Comparison of ENCODE assay signal across 12 cellular contexts in genomic region chr1:158045639-158046038, GRCh38. TPM values are rescaled to one million over a fixed set of nuclear protein-coding genes. Genes with fewer than 3 reads are reported as not detected.
DNase-seq lines count a peak whose midpoint lies in the region; ATAC-seq, FAIRE-seq and TF ChIP-seq lines count a peak whose summit lies in the region.
"Had no signal": no experiment of that assay in that cellular context is flagged by ENCODE, and none has a peak within 500 bp of the region (broad histone marks: within the 10 kb centered on the region; RNA-seq: fewer than 3 reads in every experiment).

No MANE protein-coding gene starts in this region.

- H3K18ac ChIP-seq in H1 (ENCODE audit: extremely low read depth, low read length): no peak overlapping the region

- no peak overlapping the region for H3K14ac ChIP-seq in H1 (ENCODE audit: insufficient read length)

- H3K36me3 ChIP-seq in A673 (ENCODE audit: insufficient read depth, low read length, poor library complexity, severe bottlenecking) (peaks cover 12% of the 10 kb centered on the region), H1 (ENCODE audit: control insufficient read depth in 2 of 4, insufficient read depth in 4 of 4, low read length in 3 of 4) (no peaks in the 10 kb centered on the region; a peak in 1 of 8 replicates), esophagus muscularis mucosa (no peaks in the 10 kb centered on the region)
- H3K36me3 ChIP-seq: BE2C had no signal

- H4K8ac ChIP-seq in H1 (ENCODE audit: extremely low read depth, insufficient read depth, low read length): no peak overlapping the region

- H3K9ac ChIP-seq in H1 (replicated peaks in 1 of 4; ENCODE audit: extremely low read depth in 1 of 4, low read depth in 3 of 4, low read length in 3 of 4): no peak overlapping the region

- peak; percentile 84 for FAIRE-seq in H1 (lab: Jason Lieb, UNC)

- no peak overlapping the region for H4K91ac ChIP-seq in H1 (replicated peaks; ENCODE audit: insufficient read length, low read length)

- no peak for TF ChIP-seq CTCF in A673 (conservative IDR thresholded peaks at IDR 0.05; ENCODE audit: low read depth, low read length)
- TF ChIP-seq CTCF in H1 (IDR thresholded peaks at IDR 0.05; ENCODE audit: control extremely low read depth in 1 of 3, insufficient read depth in 1 of 3, low read depth in 1 of 3, low read length in 3 of 3): no peak
- no peak for TF ChIP-seq CTCF in esophagus muscularis mucosa (IDR thresholded peaks at IDR 0.05)

- H3K4me1 ChIP-seq in A673 (ENCODE audit: insufficient read depth, low read length, poor library complexity, severe bottlenecking) (peaks cover 49% of the 10 kb centered on the region), H1 (replicated peaks in 1 of 4; ENCODE audit: control insufficient read depth in 3 of 4, insufficient read depth in 4 of 4, low read length in 3 of 4) (peaks cover 2 to 19% (median 12%) of the 10 kb centered on the region in 4 experiments), esophagus muscularis mucosa (peaks cover 10 to 82% (median 76%) of the 10 kb centered on the region in 4 donors)
- H3K4me1 ChIP-seq: BE2C had no signal

- intact Hi-C loops in A673 (cut with micrococcal nuclease; ENCODE audit: unreplicated experiment): no loop called here
- intact Hi-C loops in esophagus muscularis mucosa (cut with DNase I): no loop called here

- no peak overlapping the region for H4K5ac ChIP-seq in H1 (ENCODE audit: insufficient read length, low read depth, low read length)

- H3K27me3 ChIP-seq in A673 (replicated peaks; ENCODE audit: insufficient read depth, low read depth, low read length, poor library complexity): no peaks in the 10 kb centered on the region
- H3K27me3 ChIP-seq in H1 (replicated peaks in 1 of 4; ENCODE audit: control insufficient read depth in 3 of 4, extremely low read depth in 1 of 4, insufficient read depth in 3 of 4, low read length in 3 of 4): no peaks in the 10 kb centered on the region
- H3K27me3 ChIP-seq in esophagus muscularis mucosa: no peaks in the 10 kb centered on the region
- H3K27me3 ChIP-seq: BE2C had no signal

- POLR2A ChIA-PET in A673 (lab: Charles Lee; ENCODE audit: low non-redundant PET): no interaction called here
- POLR2A ChIA-PET in H1 (lab: Charles Lee; ENCODE audit: partially characterized antibody): interaction anchor here (0.6 to 1.5 kb wide), 4 partner anchors 8 to 18 kb away, joined by 3 to 8 read pairs (median 4); no protein-coding TSS in a partner anchor

- no peak overlapping the region for H2BK5ac ChIP-seq in H1 (ENCODE audit: low read depth, low read length)

- H3K23me2 ChIP-seq in H1 (ENCODE audit: low read depth, low read length): no peaks in the 10 kb centered on the region; the same call in 1 of the 2 replicates

- TF ChIP-seq POLR2A in H1 (IDR thresholded peaks at IDR 0.05; ENCODE audit: control extremely low read depth in 1 of 2, low read depth in 2 of 2, low read length in 2 of 2): no peak
- TF ChIP-seq POLR2A in esophagus muscularis mucosa (IDR thresholded peaks at IDR 0.05; ENCODE audit: low read depth): no peak

- peak overlapping the region; percentile 67; the same call in 1 of the 2 replicates for H2AK5ac ChIP-seq in H1 (ENCODE audit: low read depth, low read length)

- H3K4me3 ChIP-seq in A673 (ENCODE audit: low read depth, low read length, poor library complexity, severe bottlenecking) (no peak overlapping the region), H1 (ENCODE audit: extremely low read depth in 1 of 4, insufficient read depth in 2 of 4, low read depth in 3 of 4, low read length in 4 of 4) (no peak overlapping the region; a peak in 1 of 8 replicates), esophagus muscularis mucosa (no peak overlapping the region)

- no peak overlapping the region for H2BK15ac ChIP-seq in H1 (ENCODE audit: low read length)

- H3K4ac ChIP-seq in H1 (replicated peaks; ENCODE audit: insufficient read length, low read depth, low read length): no peak overlapping the region

- peaks cover 9% of the 10 kb centered on the region for H3K79me1 ChIP-seq in H1 (ENCODE audit: low read depth, low read length)

- H3K56ac ChIP-seq in H1 (replicated peaks; ENCODE audit: insufficient read length, low read depth, low read length): no peak overlapping the region

- no peak overlapping the region for H2BK20ac ChIP-seq in H1 (ENCODE audit: low read length)

- no peak overlapping the region for H2AFZ ChIP-seq in H1 (ENCODE audit: low read length)

- peak overlapping the region; percentile 22 for H3K27ac ChIP-seq in A673 (ENCODE audit: low read depth, low read length, poor library complexity, severe bottlenecking)
- no peak overlapping the region for H3K27ac ChIP-seq in H1 (ENCODE audit: low read depth, low read length)
- H3K27ac ChIP-seq in esophagus muscularis mucosa (replicated peaks in 1 of 4): no peak overlapping the region

- no peak overlapping the region for H2BK120ac ChIP-seq in H1 (replicated peaks; ENCODE audit: low read depth, low read length)

- no peak for TF ChIP-seq RAD21 in H1 (IDR thresholded peaks at IDR 0.05 in 1 of 2, conservative IDR thresholded peaks at IDR 0.05 in 1 of 2; ENCODE audit: low read depth in 2 of 2, low read length in 2 of 2)

- peaks cover 2 to 3% of the 10 kb centered on the region in 2 experiments for H4K20me1 ChIP-seq in H1 (replicated peaks in 1 of 2; ENCODE audit: control insufficient read depth in 1 of 2, insufficient read depth in 2 of 2, low read length in 2 of 2)

- ATAC-seq in left lobe of liver (peak; percentile 15), HG02981 (IDR thresholded peaks at IDR 0.05; ENCODE audit: unreplicated experiment) (no peak), GM19452 (IDR thresholded peaks at IDR 0.05; ENCODE audit: unreplicated experiment) (no peak)
- ATAC-seq: stimulated activated naive CD8-positive, alpha-beta T cell treated with anti-CD3 and anti-CD28 coated beads, Interleukin-15, amount 100 ng/mL, for 72 hours had no signal

- 0 out of 4 replicates have a peak overlapping the region, but pooled peaks of 1 of the 2 experiments have one; percentile 10 for H3K4me2 ChIP-seq in H1 (ENCODE audit: insufficient read depth in 1 of 2, low read depth in 2 of 2, low read length in 2 of 2)

- H3K9me3 ChIP-seq in A673 (ENCODE audit: low read depth, low read length, poor library complexity, severe bottlenecking) (no peaks in the 10 kb centered on the region), H1 (ENCODE audit: insufficient read depth in 2 of 2, low read depth in 1 of 2, low read length in 1 of 2) (no peaks in the 10 kb centered on the region), esophagus muscularis mucosa (no peaks in the 10 kb centered on the region)
- H3K9me3 ChIP-seq: BE2C had no signal

- DNase-seq in A673 (ENCODE audit: low spot score): peak; percentile 76
- peak; percentile 29 for DNase-seq in HT1080 (ENCODE audit: low read depth)
- DNase-seq in H1 (ENCODE audit: low read depth in 1 of 2, low spot score in 2 of 2): peak in 1 of 2 experiments; percentile 17
- DNase-seq in left lobe of liver (ENCODE audit: low spot score): no peak
- no peak for DNase-seq in esophagus muscularis mucosa (ENCODE audit: extremely low spot score)
- DNase-seq in NOMO-1 (lab: John Stamatoyannopoulos, UW; ENCODE audit: unreplicated experiment in 2 of 2): no peak
- DNase-seq: BE2C; NCI-H526 treated with DMSO at 0.1 percent for 48 hours; stimulated activated naive CD8-positive, alpha-beta T cell treated with anti-CD3 and anti-CD28 coated beads, Interleukin-15, amount 100 ng/mL, for 72 hours had no signal

- TF ChIP-seq EP300 in H1 (IDR thresholded peaks at IDR 0.05; ENCODE audit: borderline replicate concordance in 1 of 2, low read depth in 2 of 2, low read length in 2 of 2): no peak
- TF ChIP-seq EP300 in esophagus muscularis mucosa (IDR thresholded peaks at IDR 0.05): no peak

- no peak overlapping the region; the same call in 1 of the 2 replicates for H2BK12ac ChIP-seq in H1 (ENCODE audit: low read depth, low read length)

- H3K23ac ChIP-seq in H1 (ENCODE audit: insufficient read length): no peak overlapping the region

- H3K79me2 ChIP-seq in H1 (ENCODE audit: control insufficient read depth in 1 of 2, insufficient read depth in 2 of 2, low read length in 2 of 2): peaks cover 0 to 44% of the 10 kb centered on the region in 2 experiments; a peak in 1 of 4 replicates

- CTCF ChIA-PET in A673 (lab: Charles Lee): no interaction called here
- CTCF ChIA-PET in H1 (lab: Charles Lee; ENCODE audit: partially characterized antibody): interaction anchor here (0.8 to 49.0 kb wide), 11 partner anchors 9 to 82 kb away, joined by 3 to 1615 read pairs (median 7); partner anchors contain the start of gene KIRREL1

- BruUV-seq in A673 (replicated peaks; lab: Mats Ljungman, UMichigan): no TSS peak

- WGBS in H1 (ENCODE audit: extremely low coverage in 1 of 2, insufficient coverage in 1 of 2, insufficient read length in 1 of 2, insufficient replicate concordance in 2 of 2, low coverage in 1 of 2, low lambda C conversion rate in 2 of 2, missing lambda C conversion rate in 1 of 2), 2 experiments: 38% methylated on average over 2 of the region's 2 CpGs; no CpG with 5 or more reads in 1 of the 2 experiments
- WGBS in esophagus muscularis mucosa: 17% methylated on average over 2 of the region's 2 CpGs

TF ChIP-seq in H1, 55 proteins besides CTCF, POLR2A, EP300 and RAD21 (continues in another document):
- TF ChIP-seq, protein P1, sequence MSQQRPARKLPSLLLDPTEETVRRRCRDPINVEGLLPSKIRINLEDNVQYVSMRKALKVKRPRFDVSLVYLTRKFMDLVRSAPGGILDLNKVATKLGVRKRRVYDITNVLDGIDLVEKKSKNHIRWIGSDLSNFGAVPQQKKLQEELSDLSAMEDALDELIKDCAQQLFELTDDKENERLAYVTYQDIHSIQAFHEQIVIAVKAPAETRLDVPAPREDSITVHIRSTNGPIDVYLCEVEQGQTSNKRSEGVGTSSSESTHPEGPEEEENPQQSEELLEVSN (IDR thresholded peaks at IDR 0.05): peak; percentile 64; the same call in 1 of the 2 replicates
- TF ChIP-seq KDM5A (IDR thresholded peaks at IDR 0.05; ENCODE audit: low read length) (no peak), TEAD4 (IDR thresholded peaks at IDR 0.05; ENCODE audit: low read depth, low read length) (peak; percentile 84)

RNA-seq across cellular contexts. Expression of gene KIRREL1, which starts 52.2 kb away (rescaled TPM):
- 187 and 211 TPM in 2 replicates for total RNA-seq in A673 (2021)
- 58.3 and 68.8 TPM in 2 replicates for total RNA-seq in HT1080 (2014; rRNA removed; shearing (Covaris generic))
- 35.1 and 39.9 TPM in 2 replicates for polyA plus RNA-seq in HT1080 (2015; cell fraction: cytosol; rRNA removed)
- 78.7 and 83.3 TPM in 2 replicates for polyA plus RNA-seq in HT1080 (2015; cell fraction: nucleus; rRNA removed)
- 39.0 and 41.8 TPM in 2 replicates for total RNA-seq in H1 (2021; fragmentation: NEBNext Ultra II Directional; extraction: Animal tissue kit (Norgen Biotek cat#: 25700))
- polyA plus RNA-seq in H1 (2011; rRNA removed): 14.2 and 22.9 TPM in 2 replicates
- 12.9 TPM for polyA plus RNA-seq in H1 (2011; cell fraction: cytosol; rRNA removed)
- 36.8 TPM for polyA plus RNA-seq in H1 (2011; cell fraction: nucleus; rRNA removed)
- polyA plus RNA-seq in H1 (2012, experiment 1 of 2): 19.9 to 26.0 TPM (median 24.2 TPM) in 4 replicates
- 13.6 TPM for polyA plus RNA-seq in H1 (2012, experiment 2 of 2)
- 25.7 TPM for polyA plus RNA-seq in H1 (2013, experiment 1 of 2)
- 28.4 TPM for polyA plus RNA-seq in H1 (2013, experiment 2 of 2)
- 27.1 and 34.3 TPM in 2 replicates for polyA minus RNA-seq in H1 (2011; rRNA and poly(A)+ RNA removed)
- 19.2 TPM for polyA minus RNA-seq in H1 (2011; cell fraction: cytosol; rRNA and poly(A)+ RNA removed)
- polyA minus RNA-seq in H1 (2011; cell fraction: nucleus; rRNA and poly(A)+ RNA removed): 21.7 TPM
- 2.2 TPM for total RNA-seq in left lobe of liver
- 10 to 100 TPM; 37.4 to 77.1 (median 54.6) TPM for total RNA-seq in esophagus muscularis mucosa
- total RNA-seq: activated T-helper 2 cell treated with anti-CD3 and anti-CD28 coated beads, Interferon-gamma antibody, Interleukin-2, Interleukin-4, amounts not matched to agents 10 μg/mL and 5 μg/mL and 100 μg/mL, durations not matched to agents 14 hours and 24 hours and 36 hours had no signal

Comparison
In these comparisons a context has a peak if more than half of its experiments do, and no peak if none do; other contexts are left out.
1. DNase-seq: peak in A673 (single experiment) and HT1080 (single experiment); none in left lobe of liver (single experiment), esophagus muscularis mucosa (single experiment) and NOMO-1 (0 of 2).
2. RNA of gene KIRREL1, which starts 52.2 kb away (total RNA-seq): 187 to 211 TPM in A673, 58.3 to 68.8 TPM in HT1080, 37.4 to 77.1 TPM in esophagus muscularis mucosa and 39.0 to 41.8 TPM in H1; 2.2 TPM in left lobe of liver (single experiment); every median in the first group is over 10 times any median in the second.